In genomic region chr2:32369222-32369621, GRCh38 we compare ENCODE assay signal across 22 cellular contexts.
"Had no signal": no experiment of that assay in that cellular context is flagged by ENCODE, and none has a peak within 500 bp of the region (broad histone marks: within the 10 kb centered on the region; RNA-seq: fewer than 3 reads in every experiment).

No MANE protein-coding gene starts in this region.

- H3K4me3 Mint-ChIP-seq: mesothelial cell of epicardium; nephron; stimulated activated naive B cell treated with anti-CD40 and anti-IgM and Interleukin-4, amounts not matched to agents 10 μg/mL and 1 μg/mL and 100 μg/mL, for 72 hours; stimulated activated naive CD8-positive, alpha-beta T cell treated with anti-CD3 and anti-CD28 coated beads, Interleukin-15, amount 100 ng/mL, for 72 hours had no signal

- ATAC-seq: esophagus mucosa; heart left ventricle; sciatic nerve; stimulated activated naive B cell treated with anti-CD40 and anti-IgM and Interleukin-4, amounts not matched to agents 10 μg/mL and 1 μg/mL and 100 μg/mL, for 72 hours; stimulated activated naive CD8-positive, alpha-beta T cell treated with anti-CD3 and anti-CD28 coated beads, Interleukin-15, amount 100 ng/mL, for 72 hours had no signal

- H3K27me3 Mint-ChIP-seq: stimulated activated naive B cell treated with anti-CD40 and anti-IgM and Interleukin-4, amounts not matched to agents 10 μg/mL and 1 μg/mL and 100 μg/mL, for 72 hours; stimulated activated naive CD8-positive, alpha-beta T cell treated with anti-CD3 and anti-CD28 coated beads, Interleukin-15, amount 100 ng/mL, for 72 hours had no signal

- H3K27ac Mint-ChIP-seq: mesothelial cell of epicardium; nephron; stimulated activated naive B cell treated with anti-CD40 and anti-IgM and Interleukin-4, amounts not matched to agents 10 μg/mL and 1 μg/mL and 100 μg/mL, for 72 hours had no signal

- H3K4me3 ChIP-seq: heart left ventricle, pancreas, prostate gland, spleen, testis, tibial nerve had no signal

- DNase-seq: effector memory CD4-positive, alpha-beta T cell; heart left ventricle; hippocampal formation; kidney glomerular epithelial cell; mammary epithelial cell; occipital lobe; pancreas; spleen; stimulated activated CD4-positive, alpha-beta T cell treated with anti-CD3 and anti-CD28 coated beads, Interleukin-15, amount 100 ng/mL, for 24 hours; stimulated activated CD4-positive, alpha-beta T cell treated with anti-CD3 and anti-CD28 coated beads, Interleukin-1b, Interleukin-23, amount 100 ng/mL, for 48 hours; stimulated activated CD4-positive, alpha-beta T cell treated with anti-CD3 and anti-CD28 coated beads, Interleukin-4, amount 100 ng/mL, for 24 hours; stimulated activated naive B cell treated with anti-CD40 and anti-IgM and Interleukin-4, amounts not matched to agents 10 μg/mL and 1 μg/mL and 100 μg/mL, for 72 hours; stimulated activated naive CD8-positive, alpha-beta T cell treated with anti-CD3 and anti-CD28 coated beads, Interleukin-15, amount 100 ng/mL, for 72 hours; testis had no signal

- H3K9me3 Mint-ChIP-seq: mesothelial cell of epicardium; nephron; stimulated activated naive B cell treated with anti-CD40 and anti-IgM and Interleukin-4, amounts not matched to agents 10 μg/mL and 1 μg/mL and 100 μg/mL, for 72 hours; stimulated activated naive CD8-positive, alpha-beta T cell treated with anti-CD3 and anti-CD28 coated beads, Interleukin-15, amount 100 ng/mL, for 72 hours had no signal

- H3K36me3 ChIP-seq: heart left ventricle, pancreas, prostate gland had no signal

- FAIRE-seq: endometrium, frontal cortex, pancreas had no signal

- H3K9me3 ChIP-seq: heart left ventricle, pancreas, prostate gland, spleen, testis, tibial nerve had no signal

- H3K27me3 ChIP-seq: heart left ventricle, pancreas, spleen, testis, tibial nerve had no signal

- H3K27ac ChIP-seq: heart left ventricle, pancreas, prostate gland, spleen, testis, tibial nerve had no signal

- H3K4me1 ChIP-seq: prostate gland, testis had no signal
